ENCODE assay signal across 10 cellular contexts in genomic region chr11:122756417-122756816, GRCh38.
DNase-seq lines count a peak whose midpoint lies in the region; ATAC-seq and TF ChIP-seq lines count a peak whose summit lies in the region.
"Had no signal": no experiment of that assay in that cellular context is flagged by ENCODE, and none has a peak within 500 bp of the region (broad histone marks: within the 10 kb centered on the region; RNA-seq: fewer than 3 reads in every experiment).

No MANE protein-coding gene starts in this region.

- CTCF ChIA-PET in activated CD4-positive, alpha-beta memory T cell treated with anti-CD3 and anti-CD28 coated beads for 36 hours (lab: Charles Lee) = interaction anchor here (0.7 to 14.3 kb wide), 17 partner anchors 9 to 176 kb away, joined by 3 to 136 read pairs (median 11); partner anchors contain the start of gene UBASH3B

- no peak overlapping the region for H3K27ac Mint-ChIP-seq in activated CD4-positive, alpha-beta memory T cell treated with anti-CD3 and anti-CD28 coated beads for 36 hours

- H3K9me3 Mint-ChIP-seq in activated CD4-positive, alpha-beta memory T cell treated with anti-CD3 and anti-CD28 coated beads for 36 hours = no peaks in the 10 kb centered on the region

- H3K36me3 Mint-ChIP-seq in activated CD4-positive, alpha-beta memory T cell treated with anti-CD3 and anti-CD28 coated beads for 36 hours = no peaks in the 10 kb centered on the region

- no peaks in the 10 kb centered on the region for H3K27me3 Mint-ChIP-seq in activated CD4-positive, alpha-beta memory T cell treated with anti-CD3 and anti-CD28 coated beads for 36 hours

- POLR2A ChIA-PET in activated CD4-positive, alpha-beta memory T cell treated with anti-CD3 and anti-CD28 coated beads for 36 hours (lab: Charles Lee) = interaction anchor here (1.1 kb wide), 1 partner anchor 101 kb away, joined by 5 read pairs; the partner anchor contains the start of gene UBASH3B

- no peak overlapping the region for H3K4me3 Mint-ChIP-seq in activated CD4-positive, alpha-beta memory T cell treated with anti-CD3 and anti-CD28 coated beads for 36 hours

- no peak overlapping the region for H3K4me3 ChIP-seq in lower lobe of right lung
- no peak overlapping the region for H3K4me3 ChIP-seq in uterus
- H3K4me3 ChIP-seq: A549, SJSA1 had no signal

- peak overlapping the region; percentile 18 for H3K27ac ChIP-seq in lower lobe of right lung
- H3K27ac ChIP-seq in uterus = no peak overlapping the region
- H3K27ac ChIP-seq: SJSA1 had no signal

- H3K4me1 ChIP-seq in lower lobe of right lung (peaks cover 45% of the 10 kb centered on the region), uterus (no peaks in the 10 kb centered on the region)

- peaks cover 47% of the 10 kb centered on the region for H3K4me1 Mint-ChIP-seq in activated CD4-positive, alpha-beta memory T cell treated with anti-CD3 and anti-CD28 coated beads for 36 hours (ENCODE audit: low read depth)

- TF ChIP-seq POLR2A in uterus (IDR thresholded peaks at IDR 0.05) = no peak

- intact Hi-C loops in activated CD4-positive, alpha-beta memory T cell treated with anti-CD3 and anti-CD28 coated beads for 36 hours (cut with micrococcal nuclease) = loop anchor here (1.0 kb wide), 1 partner anchor 123 kb away; no protein-coding TSS in a partner anchor
- intact Hi-C loops in lower lobe of right lung (cut with DNase I) (no loop called here), posterior vena cava (cut with DNase I) (no loop called here), uterus (cut with DNase I; ENCODE audit: low total_unique reads) (no loop called here)

- TF ChIP-seq CTCF in lower lobe of right lung (IDR thresholded peaks at IDR 0.05) (peak; percentile 43), uterus (IDR thresholded peaks at IDR 0.05) (no peak)

- DNase-seq in activated CD4-positive, CD25-positive, alpha-beta regulatory T cell treated with anti-CD3 and anti-CD28 coated beads, Interleukin-2, amount 50 U/mL, for 72 hours = no peak
- DNase-seq in activated CD4-positive, alpha-beta memory T cell treated with anti-CD3 and anti-CD28 coated beads for 36 hours = peak; percentile 45
- peak; percentile 78 for DNase-seq in lower lobe of right lung
- no peak for DNase-seq in posterior vena cava (ENCODE audit: low spot score)
- no peak for DNase-seq in uterus

- ATAC-seq in activated CD4-positive, CD25-positive, alpha-beta regulatory T cell treated with anti-CD3 and anti-CD28 coated beads, Interleukin-2, amount 50 U/mL, for 24 hours = peak; percentile 63 to 78
- ATAC-seq in HG03520 (IDR thresholded peaks at IDR 0.05; ENCODE audit: unreplicated experiment) (peak; percentile 63), lower lobe of right lung (peak; percentile 90), HG02938 (IDR thresholded peaks at IDR 0.05; ENCODE audit: unreplicated experiment) (no peak)

- H3K9me3 ChIP-seq in lower lobe of right lung = no peaks in the 10 kb centered on the region
- no peaks in the 10 kb centered on the region for H3K9me3 ChIP-seq in uterus
- H3K9me3 ChIP-seq: A549, SJSA1 had no signal

- H3K27me3 ChIP-seq in lower lobe of right lung (ENCODE audit: low read depth) (no peaks in the 10 kb centered on the region), uterus (no peaks in the 10 kb centered on the region)
- H3K27me3 ChIP-seq: SJSA1 had no signal

- H3K36me3 ChIP-seq in lower lobe of right lung = no peaks in the 10 kb centered on the region
- H3K36me3 ChIP-seq in uterus = no peaks in the 10 kb centered on the region
- H3K36me3 ChIP-seq: SJSA1 had no signal

Comparison
In these comparisons a context has a peak if more than half of its experiments do, and no peak if none do; other contexts are left out.
1. DNase-seq: peak in activated CD4-positive, alpha-beta memory T cell treated with anti-CD3 and anti-CD28 coated beads for 36 hours (single experiment) and lower lobe of right lung (single experiment); none in activated CD4-positive, CD25-positive, alpha-beta regulatory T cell treated with anti-CD3 and anti-CD28 coated beads, Interleukin-2, amount 50 U/mL, for 72 hours (single experiment), posterior vena cava (single experiment) and uterus (0 of 2).